ENCODE assay signal across 29 cellular contexts in genomic region chr11:92965196-92965595, GRCh38. TPM values are rescaled to one million over a fixed set of nuclear protein-coding genes. Genes with fewer than 3 reads are reported as not detected.
"Had no signal": no experiment of that assay in that cellular context is flagged by ENCODE, and none has a peak within 500 bp of the region (broad histone marks: within the 10 kb centered on the region; RNA-seq: fewer than 3 reads in every experiment).

No MANE protein-coding gene starts in this region.

- H3K27ac ChIP-seq: colonic mucosa, coronary artery, dorsolateral prefrontal cortex, epithelial cell of prostate, esophagus muscularis mucosa, esophagus squamous epithelium, foreskin keratinocyte, gastrocnemius medialis, gastroesophageal sphincter, heart left ventricle, heart right ventricle, hepatocyte had no signal

- FAIRE-seq: endometrium, endothelial cell of umbilical vein, frontal cortex had no signal

- H3K36me3 ChIP-seq: colonic mucosa, esophagus muscularis mucosa, esophagus squamous epithelium, gastrocnemius medialis, gastroesophageal sphincter, heart left ventricle, heart right ventricle had no signal

- H3K9me3 ChIP-seq: colonic mucosa, esophagus muscularis mucosa, esophagus squamous epithelium, gastrocnemius medialis, gastroesophageal sphincter, heart left ventricle, heart right ventricle had no signal

- H3K4me1 ChIP-seq: colonic mucosa, foreskin keratinocyte, gastrocnemius medialis, gastroesophageal sphincter, heart left ventricle, heart right ventricle had no signal

- DNase-seq: colonic mucosa; cortex of kidney; dermis blood vessel endothelial cell; dorsolateral prefrontal cortex; effector CD4-positive, alpha-beta T cell; effector CD8-positive, alpha-beta T cell; effector memory CD4-positive, alpha-beta T cell; effector memory CD8-positive, alpha-beta T cell; endodermal cell; erythroblast; esophagus squamous epithelium; foreskin fibroblast; foreskin melanocyte; gastrocnemius medialis; glutamatergic neuron; head of caudate nucleus; heart left ventricle; heart right ventricle had no signal

- ATAC-seq: effector memory CD8-positive, alpha-beta T cell; gastrocnemius medialis; gastroesophageal sphincter; heart left ventricle; heart right ventricle had no signal

- H3K4me3 ChIP-seq: colonic mucosa, coronary artery, dorsolateral prefrontal cortex, esophagus muscularis mucosa, esophagus squamous epithelium, gastrocnemius medialis, gastroesophageal sphincter, heart left ventricle, heart right ventricle, hepatocyte had no signal

- H3K4me2 ChIP-seq: hepatocyte had no signal

RNA-seq across cellular contexts. Expression of gene MTNR1B, which starts 4.3 kb away (rescaled TPM):
- polyA plus RNA-seq: endothelial cell of umbilical vein, esophagus, fibroblast of lung, foreskin keratinocyte, heart left ventricle, heart right ventricle had no signal
